Comparison of ENCODE assay signal across 26 cellular contexts in the genomic region with DNA sequence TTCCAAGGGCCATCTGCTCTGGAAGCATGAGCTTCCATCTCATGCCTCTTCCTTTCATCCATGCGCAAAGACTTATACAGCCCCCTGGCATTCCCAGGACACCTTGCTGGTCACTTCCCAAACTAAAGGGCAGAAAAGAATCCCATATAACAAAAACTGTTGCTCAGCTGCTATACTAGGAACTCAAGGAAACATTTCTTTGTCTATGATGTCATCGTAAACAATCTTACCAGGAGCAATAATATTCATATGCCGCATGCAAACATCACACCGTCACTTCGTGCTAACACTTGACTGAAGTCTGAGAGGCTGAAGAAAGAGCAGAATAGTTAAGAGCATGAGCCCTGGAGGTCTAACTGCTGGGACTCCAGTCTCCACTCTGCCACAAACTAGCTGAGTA. TPM values are rescaled to one million over a fixed set of nuclear protein-coding genes. Genes with fewer than 3 reads are reported as not detected.
DNase-seq lines count a peak whose midpoint lies in the region; ATAC-seq, FAIRE-seq and TF ChIP-seq lines count a peak whose summit lies in the region.
"Had no signal": no experiment of that assay in that cellular context is flagged by ENCODE, and none has a peak within 500 bp of the region (broad histone marks: within the 10 kb centered on the region; RNA-seq: fewer than 3 reads in every experiment).

No MANE protein-coding gene starts in this region.

- no TSS peak for BruUV-seq in HepG2 (replicated peaks; lab: Mats Ljungman, UMichigan)

- H3K4me1 ChIP-seq in HepG2 (ENCODE audit: insufficient read depth, low read length) (peaks cover 48% of the 10 kb centered on the region), right lobe of liver (no peaks in the 10 kb centered on the region), neural progenitor cell (peaks cover 20% of the 10 kb centered on the region)

- no peak for FAIRE-seq in HepG2 (lab: Jason Lieb, UNC)
- FAIRE-seq: GM12878, GM12892, GM18507, GM19239 had no signal

- H3K27me3 ChIP-seq in HepG2 (ENCODE audit: control insufficient read depth in 1 of 2, insufficient read depth in 2 of 2, low read length in 2 of 2) (no peaks in the 10 kb centered on the region), right lobe of liver (no peaks in the 10 kb centered on the region), neural progenitor cell (no peaks in the 10 kb centered on the region)
- H3K27me3 ChIP-seq: BLaER1 had no signal

- TF ChIP-seq POLR2A in HepG2 (IDR thresholded peaks at IDR 0.05; ENCODE audit: insufficient read depth in 1 of 2, low read depth in 2 of 2, low read length in 2 of 2) = no peak
- no peak for TF ChIP-seq POLR2A in right lobe of liver (IDR thresholded peaks at IDR 0.05)

- 94% methylated on average over 5 of the region's 5 CpGs for WGBS in HepG2 (ENCODE audit: low lambda C conversion rate)
- 70% methylated on average over 5 of the region's 5 CpGs for WGBS in right lobe of liver (ENCODE audit: insufficient coverage, low coverage, low lambda C conversion rate, missing lambda C conversion rate)

- H3K4me3 Mint-ChIP-seq in nephron progenitor cell = no peak overlapping the region
- no peak overlapping the region for H3K4me3 Mint-ChIP-seq in neural progenitor cell
- H3K4me3 Mint-ChIP-seq: CD14-positive monocyte; CD4-positive, alpha-beta memory T cell; CD4-positive, CD25-positive, alpha-beta regulatory T cell; CD8-positive, alpha-beta memory T cell had no signal

- no peaks in the 10 kb centered on the region for H3K79me2 ChIP-seq in HepG2 (ENCODE audit: insufficient read depth, low read length)
- H3K79me2 ChIP-seq in neural progenitor cell (ENCODE audit: low read depth) = no peaks in the 10 kb centered on the region

- peaks cover 20% of the 10 kb centered on the region for H3F3A ChIP-seq in neural progenitor cell (ENCODE audit: low read depth)

- H3K27me3 Mint-ChIP-seq in nephron progenitor cell (ENCODE audit: low read depth, poor library complexity) (peaks cover 4% of the 10 kb centered on the region), neural progenitor cell (ENCODE audit: insufficient read depth, low read depth) (peaks cover 2% of the 10 kb centered on the region)

- H3K9me3 ChIP-seq in HepG2 (ENCODE audit: low read length) (no peaks in the 10 kb centered on the region), right lobe of liver (no peaks in the 10 kb centered on the region), neural progenitor cell (ENCODE audit: low read depth) (no peaks in the 10 kb centered on the region)
- H3K9me3 ChIP-seq: BE2C had no signal

- CTCF ChIA-PET in HepG2 (lab: Yijun Ruan, JAX; ENCODE audit: low intra/inter-chr PET ratio, low total read pairs) = no interaction called here

- no peaks in the 10 kb centered on the region for H3K36me3 ChIP-seq in HepG2 (replicated peaks in 1 of 2; ENCODE audit: control insufficient read depth in 1 of 2, insufficient read depth in 2 of 2, low read length in 2 of 2)
- H3K36me3 ChIP-seq in right lobe of liver = no peaks in the 10 kb centered on the region
- no peaks in the 10 kb centered on the region for H3K36me3 ChIP-seq in neural progenitor cell
- H3K36me3 ChIP-seq: BE2C, BLaER1 had no signal

- no peak for TF ChIP-seq RAD21 in HepG2 (CRISPR knock-in tag; IDR thresholded peaks at IDR 0.05)

- POLR2A ChIA-PET in HepG2 (lab: Yijun Ruan, JAX) = no interaction called here

- H3K27ac ChIP-seq in HepG2 (ENCODE audit: extremely low read length, insufficient read depth, low read length) (no peak overlapping the region), right lobe of liver (no peak overlapping the region), neural progenitor cell (no peak overlapping the region)
- H3K27ac ChIP-seq: BLaER1 had no signal

- peak overlapping the region; percentile 27 for H3K27ac Mint-ChIP-seq in nephron progenitor cell
- H3K27ac Mint-ChIP-seq in neural progenitor cell = peak overlapping the region; percentile 28
- H3K27ac Mint-ChIP-seq: CD14-positive monocyte; CD4-positive, alpha-beta memory T cell; CD4-positive, CD25-positive, alpha-beta regulatory T cell; CD8-positive, alpha-beta memory T cell had no signal

- no peak overlapping the region for H2AFZ ChIP-seq in HepG2 (ENCODE audit: low read length)
- H2AFZ ChIP-seq in neural progenitor cell (replicated peaks) = no peak overlapping the region

- TF ChIP-seq CTCF in HepG2 (CRISPR knock-in tag; IDR thresholded peaks at IDR 0.05) = no peak
- no peak for TF ChIP-seq CTCF in right lobe of liver (IDR thresholded peaks at IDR 0.05)
- no peak for TF ChIP-seq CTCF in nephron progenitor cell (IDR thresholded peaks at IDR 0.05)
- TF ChIP-seq CTCF in neural progenitor cell (IDR thresholded peaks at IDR 0.05) = no peak

- H3K36me3 Mint-ChIP-seq in nephron progenitor cell (ENCODE audit: low read depth) (peaks cover 6% of the 10 kb centered on the region), neural progenitor cell (no peaks in the 10 kb centered on the region)
- H3K36me3 Mint-ChIP-seq: CD14-positive monocyte; CD4-positive, alpha-beta memory T cell; CD4-positive, CD25-positive, alpha-beta regulatory T cell; CD8-positive, alpha-beta memory T cell had no signal

- H3K4me3 ChIP-seq in HepG2 (replicated peaks in 1 of 3; ENCODE audit: insufficient read depth in 1 of 3, low read depth in 2 of 3, low read length in 3 of 3) = no peak overlapping the region
- H3K4me3 ChIP-seq in right lobe of liver = no peak overlapping the region
- H3K4me3 ChIP-seq in neural progenitor cell = no peak overlapping the region
- H3K4me3 ChIP-seq: BLaER1, GM12878 had no signal

- DNase-seq in HepG2 (ENCODE audit: low spot score) (no peak), right lobe of liver (no peak), nephron progenitor cell (no peak), neural progenitor cell (ENCODE audit: low spot score) (no peak), amniotic stem cell (lab: John Stamatoyannopoulos, UW) (no peak)
- DNase-seq: 8988T; ACHN; BE2C; C1 segment of cervical spinal cord; CD4-positive, alpha-beta memory T cell; CD4-positive, CD25-positive, alpha-beta regulatory T cell; CD8-positive, alpha-beta memory T cell; COR-L47; DMS153; DMS53; DMS79; DND-41; EL; GDM1 had no signal

- H3K9me3 Mint-ChIP-seq in nephron progenitor cell (peaks cover 6% of the 10 kb centered on the region), neural progenitor cell (peaks cover 5% of the 10 kb centered on the region)
- H3K9me3 Mint-ChIP-seq: CD14-positive monocyte had no signal

- TF ChIP-seq EP300 in HepG2 (IDR thresholded peaks at IDR 0.05; ENCODE audit: low read depth in 2 of 2, low read length in 2 of 2) (no peak), HepG2 (CRISPR knock-in tag; IDR thresholded peaks at IDR 0.05; ENCODE audit: borderline replicate concordance) (no peak)

- in situ Hi-C loops in HepG2 (cut with HindIII; ENCODE audit: extremely low pct_ligation_motif_present, low pct_unique_long_range_greater_than_20kb) = loop anchor here (10.0 kb wide), 4 partner anchors 391 to 1051 kb away; a partner anchor contains a TSS

- H3K4me2 ChIP-seq in HepG2 (ENCODE audit: low read depth, low read length) = no peak overlapping the region
- H3K4me2 ChIP-seq in neural progenitor cell = no peak overlapping the region
- H3K4me2 ChIP-seq: BLaER1 had no signal

- H4K20me1 ChIP-seq in HepG2 (ENCODE audit: insufficient read depth, low read length) (no peaks in the 10 kb centered on the region), neural progenitor cell (ENCODE audit: low read depth) (no peaks in the 10 kb centered on the region)
- H4K20me1 ChIP-seq: BLaER1 had no signal

- intact Hi-C loops in HepG2 (cut with micrococcal nuclease; ENCODE audit: unreplicated experiment) = loop anchor here (5.0 kb wide), 2 partner anchors 914 to 934 kb away; no protein-coding TSS in a partner anchor
- intact Hi-C loops in right lobe of liver (cut with DNase I) = no loop called here

- H3K4me1 Mint-ChIP-seq in nephron progenitor cell (peaks cover 84% of the 10 kb centered on the region), neural progenitor cell (peaks cover 44% of the 10 kb centered on the region)
- H3K4me1 Mint-ChIP-seq: CD8-positive, alpha-beta memory T cell had no signal

- no peak overlapping the region for H3K9ac ChIP-seq in HepG2 (ENCODE audit: insufficient read depth, low read depth, low read length)
- no peak overlapping the region for H3K9ac ChIP-seq in neural progenitor cell
- H3K9ac ChIP-seq: BLaER1 had no signal

- ATAC-seq in HepG2 = no peak
- no peak for ATAC-seq in right lobe of liver
- ATAC-seq in GM19035 (IDR thresholded peaks at IDR 0.05; ENCODE audit: unreplicated experiment) = no peak
- ATAC-seq: GM12878 had no signal

RNA-seq across cellular contexts. Expression of a gene that starts 50.5 kb away (rescaled TPM):
- total RNA-seq in HepG2 (2016; rRNA removed; fragmentation: Illumina TruSeq; extraction: Trizol) = 88.9 and 111 TPM in 2 replicates
- 99.7 and 101 TPM in 2 replicates for total RNA-seq in HepG2 (2016; cell fraction: cytosol; rRNA removed; fragmentation: Illumina TruSeq; extraction: Trizol; ENCODE audit: low read depth)
- 85.6 and 114 TPM in 2 replicates for total RNA-seq in HepG2 (2016; cell fraction: insoluble cytoplasmic fraction; rRNA removed; fragmentation: Illumina TruSeq; extraction: Trizol)
- 103 and 105 TPM in 2 replicates for total RNA-seq in HepG2 (2016; cell fraction: membrane; rRNA removed; fragmentation: Illumina TruSeq; extraction: Trizol)
- total RNA-seq in HepG2 (2016; cell fraction: nucleus; rRNA removed; fragmentation: Illumina TruSeq; extraction: Trizol) = 34.4 and 36.0 TPM in 2 replicates
- 35.6 and 63.0 TPM in 2 replicates for polyA plus RNA-seq in HepG2 (2011; rRNA removed)
- polyA plus RNA-seq in HepG2 (2011; cell fraction: cytosol; rRNA removed) = 33.8 and 36.3 TPM in 2 replicates
- polyA plus RNA-seq in HepG2 (2011; cell fraction: nucleus; rRNA removed) = 11.3 and 11.6 TPM in 2 replicates
- polyA plus RNA-seq in HepG2 (2012) = 20.0 and 47.4 TPM in 2 replicates
- 161 and 180 TPM in 2 replicates for polyA plus RNA-seq in HepG2 (2016; cell fraction: cytosol; fragmentation: Illumina TruSeq; extraction: Trizol; ENCODE audit: low read depth)
- polyA plus RNA-seq in HepG2 (2016; cell fraction: insoluble cytoplasmic fraction; fragmentation: Illumina TruSeq; extraction: Trizol; ENCODE audit: low read depth) = 126 and 133 TPM in 2 replicates
- 133 and 134 TPM in 2 replicates for polyA plus RNA-seq in HepG2 (2016; cell fraction: membrane; fragmentation: Illumina TruSeq; extraction: Trizol; ENCODE audit: low read depth)
- 52.0 and 52.9 TPM in 2 replicates for polyA plus RNA-seq in HepG2 (2016; cell fraction: nucleus; fragmentation: Illumina TruSeq; extraction: Trizol; ENCODE audit: insufficient read depth, low read depth)
- 13.8 and 27.5 TPM in 2 replicates for polyA minus RNA-seq in HepG2 (2011; rRNA and poly(A)+ RNA removed; ENCODE audit: low replicate concordance)
- polyA minus RNA-seq in HepG2 (2011; cell fraction: cytosol; rRNA and poly(A)+ RNA removed) = 8.9 and 13.9 TPM in 2 replicates
- polyA minus RNA-seq in HepG2 (2011; cell fraction: nucleus; rRNA and poly(A)+ RNA removed) = 10.0 and 15.7 TPM in 2 replicates
- total RNA-seq in right lobe of liver = 1 to 10 TPM in 3 of 6 experiments, under 1 TPM in 2, not detected in 1; 0.59 to 7.3 (median 2.4) TPM
- total RNA-seq in neural progenitor cell (ENCODE audit: low replicate concordance) = 75.4 and 152 TPM in 2 replicates
